Comparison of ENCODE assay signal across 1 cellular context in genomic region chr16:15792563-15792971, GRCh38.
TF ChIP-seq lines count a peak whose summit lies in the region.

No MANE protein-coding gene starts in this region.

TF ChIP-seq in Ishikawa, 13 proteins besides CTCF, POLR2A, EP300 and RAD21 (continued from another document):
- TF ChIP-seq, protein P1, sequence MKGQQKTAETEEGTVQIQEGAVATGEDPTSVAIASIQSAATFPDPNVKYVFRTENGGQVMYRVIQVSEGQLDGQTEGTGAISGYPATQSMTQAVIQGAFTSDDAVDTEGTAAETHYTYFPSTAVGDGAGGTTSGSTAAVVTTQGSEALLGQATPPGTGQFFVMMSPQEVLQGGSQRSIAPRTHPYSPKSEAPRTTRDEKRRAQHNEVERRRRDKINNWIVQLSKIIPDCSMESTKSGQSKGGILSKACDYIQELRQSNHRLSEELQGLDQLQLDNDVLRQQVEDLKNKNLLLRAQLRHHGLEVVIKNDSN (IDR thresholded peaks at IDR 0.05), result no peak
